ENCODE assay signal across 9 cellular contexts in genomic region chr5:168317521-168318147, GRCh38. TPM values are rescaled to one million over a fixed set of nuclear protein-coding genes. Genes with fewer than 3 reads are reported as not detected.
DNase-seq lines count a peak whose midpoint lies in the region; ATAC-seq and TF ChIP-seq lines count a peak whose summit lies in the region.
"Had no signal": no experiment of that assay in that cellular context is flagged by ENCODE, and none has a peak within 500 bp of the region (broad histone marks: within the 10 kb centered on the region; RNA-seq: fewer than 3 reads in every experiment).

No MANE protein-coding gene starts in this region.

- H3K4me1 ChIP-seq in upper lobe of right lung: peaks cover 16% of the 10 kb centered on the region

- ATAC-seq in Right ventricle myocardium superior (ENCODE audit: poor library complexity) (peak; percentile 87), left cardiac atrium (peak; percentile 69 to 88), upper lobe of right lung (peak; percentile 10), HG03039 (IDR thresholded peaks at IDR 0.05; ENCODE audit: unreplicated experiment) (no peak)

- H3K27me3 ChIP-seq in upper lobe of right lung: no peaks in the 10 kb centered on the region

- H3K9me3 ChIP-seq in upper lobe of right lung: no peaks in the 10 kb centered on the region

- DNase-seq in Right ventricle myocardium superior (no peak), cardiac septum (ENCODE audit: low spot score) (no peak), SW 1271 (lab: John Stamatoyannopoulos, UW) (peak; percentile 93 to 94), left cardiac atrium (no peak), upper lobe of right lung (no peak), NCI-H446 treated with DMSO at 0.1 percent for 48 hours (lab: John Stamatoyannopoulos, UW) (no peak), cerebellar nuclear complex (lab: John Stamatoyannopoulos, UW) (no peak)
- DNase-seq: activated T-cell treated with anti-CD3 and anti-CD28 coated beads, Interleukin-2, amount 50 U/mL, for 48 hours had no signal

- TF ChIP-seq CTCF in upper lobe of right lung (IDR thresholded peaks at IDR 0.05): no peak

- intact Hi-C loops in Right ventricle myocardium superior (cut with DNase I) (no loop called here), cardiac septum (cut with DNase I) (no loop called here), left cardiac atrium (cut with DNase I) (no loop called here), upper lobe of right lung (cut with DNase I) (no loop called here)

- peak overlapping the region; percentile 75 for H3K27ac ChIP-seq in upper lobe of right lung

- no peak overlapping the region for H3K4me3 ChIP-seq in upper lobe of right lung

- no peaks in the 10 kb centered on the region for H3K36me3 ChIP-seq in upper lobe of right lung

RNA-seq across cellular contexts. Expression of gene WWC1, which starts 26.2 kb away (rescaled TPM):
- total RNA-seq in Right ventricle myocardium superior: 1.8 TPM
- total RNA-seq in cardiac septum: 0.51 TPM
- total RNA-seq in left cardiac atrium: 1 to 10 TPM; 3.4 to 6.2 TPM
- total RNA-seq in upper lobe of right lung: 94.2 TPM

Comparison
In these comparisons a context has a peak if more than half of its experiments do, and no peak if none do; other contexts are left out.
1. DNase-seq: peak in SW 1271 (2 of 2); none in Right ventricle myocardium superior (single experiment), cardiac septum (single experiment), left cardiac atrium (single experiment), upper lobe of right lung (single experiment), NCI-H446 treated with DMSO at 0.1 percent for 48 hours (single experiment) and cerebellar nuclear complex (0 of 2).
2. RNA of gene WWC1, which starts 26.2 kb away (total RNA-seq): 94.2 TPM in upper lobe of right lung (single experiment); 3.4 to 6.2 TPM in left cardiac atrium, 1.8 TPM in Right ventricle myocardium superior (single experiment) and 0.51 TPM in cardiac septum (single experiment); every median in the first group is over 10 times any median in the second.